8 cellular contexts compared by ENCODE assay signal in the genomic region with DNA sequence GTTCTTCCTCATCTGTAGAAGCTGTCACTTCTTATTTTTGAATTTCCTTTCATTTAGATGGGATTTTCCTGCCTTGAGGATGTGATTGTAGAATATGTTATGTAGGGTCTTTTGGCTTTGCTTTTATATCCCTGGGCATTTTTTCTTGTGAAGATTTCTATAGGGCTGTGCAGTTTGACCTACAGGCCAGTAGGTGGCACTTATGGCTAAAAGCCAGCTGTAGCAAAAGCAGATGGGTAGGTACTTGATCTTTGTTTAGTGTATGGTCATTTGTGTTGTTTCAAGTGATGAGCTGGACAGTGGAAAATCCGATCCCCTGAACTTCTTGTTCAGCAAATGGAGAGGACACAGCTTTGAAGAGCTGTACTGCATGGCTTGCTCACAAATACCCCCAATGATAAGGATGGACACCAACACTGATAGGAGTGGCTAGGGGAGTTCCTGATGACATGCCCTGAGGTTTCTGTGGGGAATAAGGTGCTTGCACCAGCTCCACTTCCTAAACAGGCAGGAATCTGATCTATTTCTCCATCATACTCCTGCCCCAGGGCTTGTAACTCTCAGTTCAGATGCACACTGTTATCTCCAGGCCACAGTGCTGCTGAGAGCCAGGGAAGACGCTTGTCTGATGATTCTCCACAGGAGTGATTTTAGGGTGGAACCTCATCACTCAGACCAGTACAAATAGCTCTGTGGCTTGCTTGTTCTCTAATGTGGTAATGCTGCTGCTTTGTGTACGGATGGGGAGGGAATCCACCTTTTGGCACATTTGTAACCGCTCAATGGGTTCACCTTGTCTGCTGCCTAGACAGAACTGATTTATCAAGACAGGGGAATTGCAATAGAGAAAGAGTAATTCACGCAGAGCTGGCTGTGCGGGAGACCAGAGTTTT.
DNase-seq lines count a peak whose midpoint lies in the region; ATAC-seq and TF ChIP-seq lines count a peak whose summit lies in the region.

No MANE protein-coding gene starts in this region.

- no peaks in the 10 kb centered on the region for H3K4me1 ChIP-seq in tibial artery

- H3K9me3 ChIP-seq in tibial artery: no peaks in the 10 kb centered on the region

- intact Hi-C loops in tibial artery (cut with DNase I; ENCODE audit: low total_unique reads): no loop called here

- DNase-seq in AG04449 (ENCODE audit: low read depth, low spot score) (no peak), OCI-M2 (lab: John Stamatoyannopoulos, UW; ENCODE audit: unreplicated experiment) (peak; percentile 1), foreskin fibroblast (no peak), tibial artery (no peak), nucleus accumbens (lab: John Stamatoyannopoulos, UW) (no peak)
- DNase-seq in activated CD8-positive, alpha-beta T cell treated with anti-CD3 and anti-CD28 coated beads, Interleukin-2, amount 10 ng/mL, durations not matched to agents 7 days and 5 days: no peak

- CTCF ChIA-PET in AG04449 (lab: Yijun Ruan, JAX): no interaction called here
- CTCF ChIA-PET in activated CD8-positive, alpha-beta T cell treated with anti-CD3 and anti-CD28 coated beads, Interleukin-2, amount 10 ng/mL, durations not matched to agents 7 days and 5 days (lab: Charles Lee): interaction anchor here (1.0 kb wide), 1 partner anchor 15 kb away, joined by 3 read pairs; no protein-coding TSS in a partner anchor

- ATAC-seq in GM18861 (IDR thresholded peaks at IDR 0.05; ENCODE audit: unreplicated experiment) (peak; percentile 88), HG03097 (IDR thresholded peaks at IDR 0.05; ENCODE audit: low FRiP score, unreplicated experiment) (peak; percentile 70)
- ATAC-seq in activated CD8-positive, alpha-beta T cell treated with anti-CD3 and anti-CD28 coated beads, Interleukin-2, amount 10 ng/mL, durations not matched to agents 7 days and 5 days: no peak

- POLR2A ChIA-PET in AG04449 (lab: Yijun Ruan, JAX): no interaction called here
- POLR2A ChIA-PET in activated CD8-positive, alpha-beta T cell treated with anti-CD3 and anti-CD28 coated beads, Interleukin-2, amount 10 ng/mL, durations not matched to agents 7 days and 5 days (lab: Charles Lee): no interaction called here

- no peak overlapping the region for H3K4me3 Mint-ChIP-seq in activated CD8-positive, alpha-beta T cell treated with anti-CD3 and anti-CD28 coated beads, Interleukin-2, amount 10 ng/mL, durations not matched to agents 7 days and 5 days

- H3K36me3 Mint-ChIP-seq in activated CD8-positive, alpha-beta T cell treated with anti-CD3 and anti-CD28 coated beads, Interleukin-2, amount 10 ng/mL, durations not matched to agents 7 days and 5 days (ENCODE audit: low read depth): no peaks in the 10 kb centered on the region

- H3K9me3 Mint-ChIP-seq in activated CD8-positive, alpha-beta T cell treated with anti-CD3 and anti-CD28 coated beads, Interleukin-2, amount 10 ng/mL, durations not matched to agents 7 days and 5 days (ENCODE audit: insufficient read depth): no peaks in the 10 kb centered on the region

- H3K27ac Mint-ChIP-seq in activated CD8-positive, alpha-beta T cell treated with anti-CD3 and anti-CD28 coated beads, Interleukin-2, amount 10 ng/mL, durations not matched to agents 7 days and 5 days: no peak overlapping the region

- TF ChIP-seq CTCF in AG04449 (IDR thresholded peaks at IDR 0.05; ENCODE audit: insufficient read depth, low read length, missing control alignments) (peak; percentile 1), foreskin fibroblast (IDR thresholded peaks at IDR 0.05; ENCODE audit: low read depth, low read length) (peak; percentile 34), tibial artery (IDR thresholded peaks at IDR 0.05) (peak in 1 of 2 experiments; percentile 30)

- no peaks in the 10 kb centered on the region for H3K4me1 Mint-ChIP-seq in activated CD8-positive, alpha-beta T cell treated with anti-CD3 and anti-CD28 coated beads, Interleukin-2, amount 10 ng/mL, durations not matched to agents 7 days and 5 days (ENCODE audit: low read depth)

- H3K27me3 ChIP-seq in tibial artery: no peaks in the 10 kb centered on the region

- no peak overlapping the region for H3K4me3 ChIP-seq in AG04449 (ENCODE audit: low read depth, low read length)
- no peak overlapping the region for H3K4me3 ChIP-seq in foreskin fibroblast (ENCODE audit: low read depth in 1 of 2, low read length in 2 of 2)
- no peak overlapping the region for H3K4me3 ChIP-seq in tibial artery

- H3K27me3 Mint-ChIP-seq in activated CD8-positive, alpha-beta T cell treated with anti-CD3 and anti-CD28 coated beads, Interleukin-2, amount 10 ng/mL, durations not matched to agents 7 days and 5 days (ENCODE audit: low read depth): no peaks in the 10 kb centered on the region

- H3K36me3 ChIP-seq in tibial artery: no peaks in the 10 kb centered on the region

- no peak overlapping the region for H3K27ac ChIP-seq in tibial artery
